Comparison of ENCODE assay signal across 17 cellular contexts in the genomic region with DNA sequence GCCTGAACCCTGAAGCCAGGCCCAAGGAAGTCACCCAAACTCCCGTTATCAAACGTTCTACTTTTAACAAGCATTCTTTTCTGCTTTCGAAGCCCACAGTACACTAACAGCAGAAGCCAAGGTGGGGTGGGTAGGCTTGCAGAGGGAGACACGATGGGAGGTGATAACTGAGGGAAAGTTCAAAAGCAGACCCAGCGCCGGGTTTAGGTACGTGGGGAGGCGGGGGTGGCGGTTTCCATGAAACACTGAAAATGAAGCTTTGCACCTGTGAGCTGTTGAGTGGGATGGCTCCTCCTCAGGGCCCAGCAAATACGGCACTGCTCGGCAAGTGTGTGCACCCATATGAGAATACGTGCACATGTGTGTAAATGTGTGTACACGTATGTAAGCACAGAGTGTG. TPM values are rescaled to one million over a fixed set of nuclear protein-coding genes. Genes with fewer than 3 reads are reported as not detected.
DNase-seq lines count a peak whose midpoint lies in the region; ATAC-seq lines count a peak whose summit lies in the region.
"Had no signal": no experiment of that assay in that cellular context is flagged by ENCODE, and none has a peak within 500 bp of the region (broad histone marks: within the 10 kb centered on the region; RNA-seq: fewer than 3 reads in every experiment).

No MANE protein-coding gene starts in this region.

- peak; percentile 57 for DNase-seq in activated CD4-positive, alpha-beta T cell treated with anti-CD3 and anti-CD28 coated beads for 36 hours
- DNase-seq in activated CD4-positive, alpha-beta T cell treated with anti-CD3 and anti-CD28 coated beads for 1 hour = no peak
- DNase-seq in activated naive CD4-positive, alpha-beta T cell treated with anti-CD3 and anti-CD28 coated beads, Interleukin-2, amount 50 U/mL, for 16 hours = peak; percentile 48
- DNase-seq in posterior vena cava (ENCODE audit: low spot score) (peak; percentile 37), RKO (ENCODE audit: low spot score) (no peak), NCI-H146 treated with DMSO at 0.1 percent for 48 hours (lab: John Stamatoyannopoulos, UW; ENCODE audit: unreplicated experiment) (no peak), dermis blood vessel endothelial cell (no peak)
- DNase-seq: adrenal gland, midbrain, NCI-H187 treated with DMSO at 0.1 percent for 48 hours, NCI-H524, trophoblast cell had no signal

- H3K36me3 ChIP-seq in KOPT-K1 (ENCODE audit: insufficient read depth, low read length) = peaks cover 13% of the 10 kb centered on the region; the same call in 1 of the 2 replicates

- peaks cover 7% of the 10 kb centered on the region for H3K27me3 Mint-ChIP-seq in activated CD4-positive, alpha-beta T cell treated with anti-CD3 and anti-CD28 coated beads for 36 hours

- H3K36me3 Mint-ChIP-seq in activated CD4-positive, alpha-beta T cell treated with anti-CD3 and anti-CD28 coated beads for 36 hours (ENCODE audit: low read depth) = peaks cover 28% of the 10 kb centered on the region

- no peaks in the 10 kb centered on the region for H3K9me3 ChIP-seq in KOPT-K1 (ENCODE audit: insufficient read depth, low read length, poor library complexity, severe bottlenecking)
- H3K9me3 ChIP-seq: adrenal gland; BLaER1 treated with 17β-estradiol and CSF1 and Interleukin-3, amounts not matched to agents 10 nM and 100 nM had no signal

- intact Hi-C loops in activated CD4-positive, alpha-beta T cell treated with anti-CD3 and anti-CD28 coated beads for 36 hours (cut with DNase I, micrococcal nuclease) = no loop called here
- intact Hi-C loops in posterior vena cava (cut with DNase I) = no loop called here

- no peak overlapping the region for H3K27ac Mint-ChIP-seq in activated CD4-positive, alpha-beta T cell treated with anti-CD3 and anti-CD28 coated beads for 36 hours
- H3K27ac Mint-ChIP-seq: stimulated activated effector memory CD8-positive, alpha-beta T cell treated with anti-CD3 and anti-CD28 coated beads, Interleukin-12 subunit alpha, Interleukin-12 subunit beta, amount 100 ng/mL, for 72 hours had no signal

- CTCF ChIA-PET in activated CD4-positive, alpha-beta T cell treated with anti-CD3 and anti-CD28 coated beads for 36 hours (lab: Charles Lee) = interaction anchor here (0.5 to 2.6 kb wide), 2 partner anchors 8 to 126 kb away, joined by 3 to 18 read pairs; no protein-coding TSS in a partner anchor

- H3K27ac ChIP-seq in KOPT-K1 (ENCODE audit: low read depth, low read length, poor library complexity, severe bottlenecking) = peak overlapping the region; percentile 84
- H3K27ac ChIP-seq: 22Rv1, SK-N-MC had no signal

- no peak overlapping the region for H3K4me3 Mint-ChIP-seq in activated CD4-positive, alpha-beta T cell treated with anti-CD3 and anti-CD28 coated beads for 36 hours
- H3K4me3 Mint-ChIP-seq: stimulated activated effector memory CD8-positive, alpha-beta T cell treated with anti-CD3 and anti-CD28 coated beads, Interleukin-12 subunit alpha, Interleukin-12 subunit beta, amount 100 ng/mL, for 72 hours had no signal

- H3K9me3 Mint-ChIP-seq in activated CD4-positive, alpha-beta T cell treated with anti-CD3 and anti-CD28 coated beads for 36 hours (ENCODE audit: low read depth) = no peaks in the 10 kb centered on the region
- H3K9me3 Mint-ChIP-seq: stimulated activated effector memory CD8-positive, alpha-beta T cell treated with anti-CD3 and anti-CD28 coated beads, Interleukin-12 subunit alpha, Interleukin-12 subunit beta, amount 100 ng/mL, for 72 hours had no signal

- no peak for ATAC-seq in activated CD4-positive, alpha-beta T cell treated with anti-CD3 and anti-CD28 coated beads for 36 hours
- ATAC-seq: stimulated activated effector memory CD8-positive, alpha-beta T cell treated with anti-CD3 and anti-CD28 coated beads, Interleukin-12 subunit alpha, Interleukin-12 subunit beta, amount 100 ng/mL, for 72 hours had no signal

- POLR2A ChIA-PET in activated CD4-positive, alpha-beta T cell treated with anti-CD3 and anti-CD28 coated beads for 36 hours (lab: Charles Lee) = no interaction called here

- peaks cover 53% of the 10 kb centered on the region for H3K4me1 Mint-ChIP-seq in activated CD4-positive, alpha-beta T cell treated with anti-CD3 and anti-CD28 coated beads for 36 hours

RNA-seq across cellular contexts. Expression of a gene that starts 49.8 kb away (rescaled TPM):
- under 1 TPM; 0.57 to 0.90 TPM for total RNA-seq in activated CD4-positive, alpha-beta T cell treated with anti-CD3 and anti-CD28 coated beads for 36 hours
- 100 to 1,000 TPM in 1 of 2 donors, 10 to 100 TPM in 1; 97.8 to 208 TPM for total RNA-seq in posterior vena cava
- 4.4 and 5.1 TPM in 2 replicates for total RNA-seq in dermis blood vessel endothelial cell

Comparison
In these comparisons a context has a peak if more than half of its experiments do, and no peak if none do; other contexts are left out.
1. DNase-seq: peak in activated CD4-positive, alpha-beta T cell treated with anti-CD3 and anti-CD28 coated beads for 36 hours (single experiment), activated naive CD4-positive, alpha-beta T cell treated with anti-CD3 and anti-CD28 coated beads, Interleukin-2, amount 50 U/mL, for 16 hours (single experiment) and posterior vena cava (single experiment); none in activated CD4-positive, alpha-beta T cell treated with anti-CD3 and anti-CD28 coated beads for 1 hour (single experiment), RKO (single experiment), NCI-H146 treated with DMSO at 0.1 percent for 48 hours (single experiment) and dermis blood vessel endothelial cell (single experiment).
2. RNA of a gene that starts 49.8 kb away (total RNA-seq): 97.8 to 208 TPM in posterior vena cava; 4.4 to 5.1 TPM in dermis blood vessel endothelial cell and 0.57 to 0.90 TPM in activated CD4-positive, alpha-beta T cell treated with anti-CD3 and anti-CD28 coated beads for 36 hours; every median in the first group is over 10 times any median in the second.